In genomic region chr4:52824603-52825310, GRCh38 we compare ENCODE assay signal across 1 cellular context.
TF ChIP-seq lines count a peak whose summit lies in the region.

No MANE protein-coding gene starts in this region.

TF ChIP-seq in HCT116, 20 proteins besides CTCF, POLR2A, EP300 and RAD21 (continued from another document):
- TF ChIP-seq CEBPB (IDR thresholded peaks at IDR 0.05; ENCODE audit: low read depth) (no peak), MAX (IDR thresholded peaks at IDR 0.05) (no peak), JUND (IDR thresholded peaks at IDR 0.05) (no peak), TCF7L2 (IDR thresholded peaks at IDR 0.05; ENCODE audit: borderline replicate concordance, extremely low read depth, insufficient read depth, insufficient read length) (no peak), ZNF274 (IDR thresholded peaks at IDR 0.05; ENCODE audit: low read depth, low read length) (no peak), SP1 (IDR thresholded peaks at IDR 0.05; ENCODE audit: low read depth) (no peak), EGR1 (IDR thresholded peaks at IDR 0.05; ENCODE audit: low read depth) (no peak), ATF3 (IDR thresholded peaks at IDR 0.05) (no peak), SRF (IDR thresholded peaks at IDR 0.05; ENCODE audit: low read depth) (no peak), POLR2AphosphoS5 (IDR thresholded peaks at IDR 0.05; ENCODE audit: low read depth, low read length) (no peak), SIN3A (IDR thresholded peaks at IDR 0.05; ENCODE audit: low read depth) (no peak), YY1 (IDR thresholded peaks at IDR 0.05; ENCODE audit: extremely low read depth, insufficient replicate concordance, low read depth, low read length) (no peak), EZH2phosphoT487 (IDR thresholded peaks at IDR 0.05; ENCODE audit: borderline replicate concordance) (no peak)
TF ChIP-seq in HCT116: peak in this region for 0.
